Comparison of ENCODE assay signal across 13 cellular contexts in the genomic region with DNA sequence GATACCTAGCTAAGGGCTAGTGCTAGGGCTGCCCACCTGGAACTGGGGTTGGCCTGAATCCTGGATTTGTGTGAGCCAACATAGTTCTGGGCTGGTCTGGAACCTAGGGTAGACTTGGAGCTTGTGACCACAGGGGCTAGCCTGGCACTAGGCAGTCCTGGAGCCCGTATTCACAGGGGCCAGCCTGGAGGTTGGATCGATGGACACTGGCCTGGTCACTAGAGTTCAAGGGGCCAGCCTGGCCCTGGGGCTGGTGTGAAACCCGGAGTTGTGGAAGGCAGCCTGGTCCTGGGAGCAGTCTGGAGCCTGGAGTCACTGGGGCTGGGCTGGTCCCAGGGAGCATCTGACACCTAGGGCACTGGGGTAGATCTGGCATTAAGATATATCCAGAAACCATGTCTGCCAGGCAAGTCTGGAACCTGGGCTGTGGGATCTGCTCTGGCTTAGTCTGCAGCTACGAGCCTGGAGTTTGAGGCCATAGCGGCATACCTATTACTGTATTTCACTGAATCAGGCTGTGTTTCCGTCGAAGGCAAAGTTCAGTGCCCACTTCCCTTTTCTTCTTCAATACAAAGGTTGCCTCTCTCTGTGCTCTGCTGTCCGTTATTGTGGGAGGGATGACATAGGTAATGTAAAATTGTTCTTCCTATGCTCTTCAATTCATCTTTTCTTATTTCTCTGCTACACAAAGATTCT. TPM values are rescaled to one million over a fixed set of nuclear protein-coding genes. Genes with fewer than 3 reads are reported as not detected.
DNase-seq lines count a peak whose midpoint lies in the region; ATAC-seq and TF ChIP-seq lines count a peak whose summit lies in the region.
"Had no signal": no experiment of that assay in that cellular context is flagged by ENCODE, and none has a peak within 500 bp of the region (broad histone marks: within the 10 kb centered on the region; RNA-seq: fewer than 3 reads in every experiment).

No MANE protein-coding gene starts in this region.

- no peak for TF ChIP-seq POLR2A in esophagus muscularis mucosa (IDR thresholded peaks at IDR 0.05; ENCODE audit: low read depth)

- intact Hi-C loops in esophagus muscularis mucosa (cut with DNase I) (no loop called here), MCF 10A (cut with micrococcal nuclease) (no loop called here)
- intact Hi-C loops in activated CD4-positive, alpha-beta memory T cell treated with anti-CD3 and anti-CD28 coated beads for 36 hours (cut with micrococcal nuclease), result loop anchor here (2.0 kb wide), 1 partner anchor 28 kb away; no protein-coding TSS in a partner anchor

- no peak overlapping the region for H3K27ac ChIP-seq in esophagus muscularis mucosa (replicated peaks in 1 of 4)

- H3K4me3 Mint-ChIP-seq in activated CD4-positive, alpha-beta memory T cell treated with anti-CD3 and anti-CD28 coated beads for 36 hours, result no peak overlapping the region
- H3K4me3 Mint-ChIP-seq in MCF 10A (ENCODE audit: unreplicated experiment), result no peak overlapping the region
- H3K4me3 Mint-ChIP-seq: activated naive CD4-positive, alpha-beta T cell treated with anti-CD3 and anti-CD28 coated beads, Interleukin-2, amount 50 U/mL, for 24 hours had no signal

- no peak for TF ChIP-seq EP300 in esophagus muscularis mucosa (IDR thresholded peaks at IDR 0.05)

- H3K9me3 Mint-ChIP-seq in activated CD4-positive, alpha-beta memory T cell treated with anti-CD3 and anti-CD28 coated beads for 36 hours, result no peaks in the 10 kb centered on the region
- H3K9me3 Mint-ChIP-seq in MCF 10A (ENCODE audit: unreplicated experiment), result no peaks in the 10 kb centered on the region

- POLR2A ChIA-PET in activated CD4-positive, alpha-beta memory T cell treated with anti-CD3 and anti-CD28 coated beads for 36 hours (lab: Charles Lee), result no interaction called here
- POLR2A ChIA-PET in MCF 10A (lab: Yijun Ruan, JAX), result interaction anchor here (0.6 kb wide), 1 partner anchor 14 kb away, joined by 3 read pairs; no protein-coding TSS in a partner anchor

- in situ Hi-C loops in G401 (cut with HindIII; ENCODE audit: low sequenced_read_pairs), result no loop called here

- peaks cover 0 to 18% (median 0%) of the 10 kb centered on the region in 4 donors for H3K27me3 ChIP-seq in esophagus muscularis mucosa

- 83% methylated on average over 5 of the region's 8 CpGs for WGBS in esophagus muscularis mucosa

- no peaks in the 10 kb centered on the region for H3K4me1 ChIP-seq in esophagus muscularis mucosa

- peaks cover 0 to 5% (median 0%) of the 10 kb centered on the region in 4 donors for H3K9me3 ChIP-seq in esophagus muscularis mucosa

- H3K4me3 ChIP-seq in esophagus muscularis mucosa, result no peak overlapping the region

- peak; percentile 96 for ATAC-seq in GM18867 (IDR thresholded peaks at IDR 0.05; ENCODE audit: unreplicated experiment)
- ATAC-seq in GM21723 (IDR thresholded peaks at IDR 0.05; ENCODE audit: unreplicated experiment), result peak; percentile 89
- ATAC-seq in HG03442 (IDR thresholded peaks at IDR 0.05; ENCODE audit: unreplicated experiment), result peak; percentile 92
- ATAC-seq: left colon had no signal

- H3K36me3 ChIP-seq in esophagus muscularis mucosa, result no peaks in the 10 kb centered on the region

- no peaks in the 10 kb centered on the region for H3K4me1 Mint-ChIP-seq in activated CD4-positive, alpha-beta memory T cell treated with anti-CD3 and anti-CD28 coated beads for 36 hours (ENCODE audit: low read depth)
- H3K4me1 Mint-ChIP-seq in MCF 10A (ENCODE audit: insufficient read depth, unreplicated experiment), result no peaks in the 10 kb centered on the region

- no peak overlapping the region for H3K27ac Mint-ChIP-seq in activated CD4-positive, alpha-beta memory T cell treated with anti-CD3 and anti-CD28 coated beads for 36 hours
- no peak overlapping the region for H3K27ac Mint-ChIP-seq in MCF 10A (ENCODE audit: low read depth, unreplicated experiment)
- H3K27ac Mint-ChIP-seq: activated naive CD4-positive, alpha-beta T cell treated with anti-CD3 and anti-CD28 coated beads, Interleukin-2, amount 50 U/mL, for 24 hours had no signal

- DNase-seq in esophagus muscularis mucosa (ENCODE audit: extremely low spot score) (peak; percentile 74), G401 (ENCODE audit: low spot score) (no peak), DMS 273 treated with DMSO at 0.1 percent for 48 hours (lab: John Stamatoyannopoulos, UW) (no peak), MCF 10A (ENCODE audit: unreplicated experiment) (no peak)
- no peak for DNase-seq in activated CD4-positive, alpha-beta memory T cell treated with anti-CD3 and anti-CD28 coated beads for 36 hours
- DNase-seq: left colon, NCI-H2171 had no signal

- TF ChIP-seq CTCF in esophagus muscularis mucosa (IDR thresholded peaks at IDR 0.05), result no peak
- no peak for TF ChIP-seq CTCF in MCF 10A (IDR thresholded peaks at IDR 0.05; ENCODE audit: unreplicated experiment)

- no TSS peak for BruUV-seq in MCF 10A (replicated peaks; lab: Mats Ljungman, UMichigan)

- H3K36me3 Mint-ChIP-seq in activated CD4-positive, alpha-beta memory T cell treated with anti-CD3 and anti-CD28 coated beads for 36 hours, result no peaks in the 10 kb centered on the region
- no peaks in the 10 kb centered on the region for H3K36me3 Mint-ChIP-seq in MCF 10A (ENCODE audit: insufficient read depth, unreplicated experiment)

- H3K27me3 Mint-ChIP-seq in activated CD4-positive, alpha-beta memory T cell treated with anti-CD3 and anti-CD28 coated beads for 36 hours, result peaks cover 25% of the 10 kb centered on the region
- peaks cover 37% of the 10 kb centered on the region for H3K27me3 Mint-ChIP-seq in MCF 10A (ENCODE audit: insufficient read depth, unreplicated experiment)

- CTCF ChIA-PET in activated CD4-positive, alpha-beta memory T cell treated with anti-CD3 and anti-CD28 coated beads for 36 hours (lab: Charles Lee), result interaction anchor here (0.7 kb wide), 1 partner anchor 19 kb away, joined by 3 read pairs; no protein-coding TSS in a partner anchor
- CTCF ChIA-PET in MCF 10A (lab: Yijun Ruan, JAX), result interaction anchor here (0.5 to 0.9 kb wide), 2 partner anchors 23 to 171 kb away, joined by 3 read pairs; no protein-coding TSS in a partner anchor

RNA-seq across cellular contexts. Expression of gene GLYATL1B, which starts 9.1 kb away (rescaled TPM):
- total RNA-seq in esophagus muscularis mucosa (not detected), MCF 10A (2022) (not detected in 2 replicates)
- not detected for total RNA-seq in activated CD4-positive, alpha-beta memory T cell treated with anti-CD3 and anti-CD28 coated beads for 36 hours
- total RNA-seq in G401 (2014; rRNA removed; shearing (Covaris generic)), result not detected in 2 replicates
- total RNA-seq: Daoy, left colon, renal cortical epithelial cell had no signal

RNA-seq across cellular contexts. Expression of gene FAM111B, which starts 30.0 kb away (rescaled TPM):
- total RNA-seq in esophagus muscularis mucosa (under 1 TPM in 2 of 4 donors, not detected in 2; 0.13 to 0.46 TPM), MCF 10A (2022) (0.74 and 1.6 TPM in 2 replicates)
- total RNA-seq in activated CD4-positive, alpha-beta memory T cell treated with anti-CD3 and anti-CD28 coated beads for 36 hours, result 10 to 100 TPM; 28.9 to 31.0 TPM
- not detected in 2 replicates for total RNA-seq in G401 (2014; rRNA removed; shearing (Covaris generic))

Comparison
In these comparisons a context has a peak if more than half of its experiments do, and no peak if none do; other contexts are left out.
1. RNA of gene FAM111B, which starts 30.0 kb away (total RNA-seq): 28.9 to 31.0 TPM in activated CD4-positive, alpha-beta memory T cell treated with anti-CD3 and anti-CD28 coated beads for 36 hours; 0.74 to 1.6 TPM in MCF 10A, 0.13 to 0.46 TPM in esophagus muscularis mucosa and not detected in G401; every median in the first group is over 10 times any median in the second.
2. Peak in every context shown above with its lines, with median percentiles within 50 percentile points of each other: ATAC-seq.